Comparison of ENCODE assay signal across 1 cellular context in genomic region chr3:31038086-31038737, GRCh38.
TF ChIP-seq lines count a peak whose summit lies in the region.

No MANE protein-coding gene starts in this region.

TF ChIP-seq in GM23338, 12 proteins besides CTCF, POLR2A, EP300 and RAD21 (continued from another document):
- TF ChIP-seq ZNF462 (CRISPR knock-in tag; IDR thresholded peaks at IDR 0.05) (no peak), ETS1 (IDR thresholded peaks at IDR 0.05) (no peak), STAT1 (IDR thresholded peaks at IDR 0.05; ENCODE audit: unreplicated experiment) (no peak), EZH2 (IDR thresholded peaks at IDR 0.05; ENCODE audit: low read depth, unreplicated experiment) (no peak), ZNF114 (CRISPR knock-in tag; IDR thresholded peaks at IDR 0.05) (no peak)
TF ChIP-seq in GM23338: peak in this region for 0.
